In genomic region chr11:117535201-117535869, GRCh38 we compare ENCODE assay signal across 11 cellular contexts.
A peak's percentile ranks its signal among the peaks of the same experiment; 100 is the strongest.
DNase-seq lines count a peak whose midpoint lies in the region; ATAC-seq, FAIRE-seq and TF ChIP-seq lines count a peak whose summit lies in the region.
"Had no signal": no experiment of that assay in that cellular context is flagged by ENCODE, and none has a peak within 500 bp of the region (broad histone marks: within the 10 kb centered on the region; RNA-seq: fewer than 3 reads in every experiment).

No MANE protein-coding gene starts in this region.

- H3K27me3 ChIP-seq in adipocyte (replicated peaks; ENCODE audit: control insufficient read depth, insufficient read depth, low read length) = peaks cover 32% of the 10 kb centered on the region
- peaks cover 0 to 1% of the 10 kb centered on the region in 2 experiments; a peak in 2 of 5 replicates for H3K27me3 ChIP-seq in HepG2 (ENCODE audit: control insufficient read depth in 1 of 2, insufficient read depth in 2 of 2, low read length in 2 of 2)
- no peaks in the 10 kb centered on the region for H3K27me3 ChIP-seq in thyroid gland
- H3K27me3 ChIP-seq: heart right ventricle had no signal

- no TSS peak for BruUV-seq in HepG2 (replicated peaks; lab: Mats Ljungman, UMichigan)

- no peaks in the 10 kb centered on the region for H3K79me2 ChIP-seq in HepG2 (ENCODE audit: insufficient read depth, low read length)
- H3K79me2 ChIP-seq: parathyroid adenoma had no signal

- no peaks in the 10 kb centered on the region for H3K4me1 ChIP-seq in adipocyte (ENCODE audit: control insufficient read depth, insufficient read depth, low read length)
- no peaks in the 10 kb centered on the region for H3K4me1 ChIP-seq in HepG2 (ENCODE audit: insufficient read depth, low read length)
- H3K4me1 ChIP-seq in thyroid gland = peaks cover 0 to 6% of the 10 kb centered on the region in 2 donors
- H3K4me1 ChIP-seq: heart right ventricle, parathyroid adenoma had no signal

- H3K4me2 ChIP-seq in HepG2 (ENCODE audit: low read depth, low read length) = peak overlapping the region; percentile 6; the same call in 1 of the 2 replicates
- H3K4me2 ChIP-seq: PC-9 had no signal

- peak; percentile 21; the same call in 1 of the 3 replicates for ATAC-seq in HepG2
- ATAC-seq in HG03571 (IDR thresholded peaks at IDR 0.05; ENCODE audit: unreplicated experiment) = no peak
- no peak for ATAC-seq in GM18505 (IDR thresholded peaks at IDR 0.05; ENCODE audit: unreplicated experiment)

- CTCF ChIA-PET in HepG2 (lab: Yijun Ruan, JAX; ENCODE audit: low intra/inter-chr PET ratio, low total read pairs) = no interaction called here

- no peak overlapping the region for H3K27ac ChIP-seq in HepG2 (ENCODE audit: extremely low read length, insufficient read depth, low read length)
- no peak overlapping the region for H3K27ac ChIP-seq in thyroid gland
- H3K27ac ChIP-seq: heart right ventricle, parathyroid adenoma, PC-9 had no signal

- no peak for TF ChIP-seq EP300 in HepG2 (IDR thresholded peaks at IDR 0.05; ENCODE audit: low read depth in 2 of 2, low read length in 2 of 2)
- TF ChIP-seq EP300 in HepG2 (CRISPR knock-in tag; IDR thresholded peaks at IDR 0.05; ENCODE audit: borderline replicate concordance) = no peak

- H3K9ac ChIP-seq in adipocyte (ENCODE audit: low read length) (no peak overlapping the region), HepG2 (ENCODE audit: insufficient read depth, low read depth, low read length) (no peak overlapping the region)
- H3K9ac ChIP-seq: parathyroid adenoma had no signal

- in situ Hi-C loops in HepG2 (cut with HindIII; ENCODE audit: extremely low pct_ligation_motif_present, low pct_unique_long_range_greater_than_20kb) = no loop called here

- H2AFZ ChIP-seq in HepG2 (ENCODE audit: low read length) = no peak overlapping the region
- H2AFZ ChIP-seq: parathyroid adenoma, PC-9 had no signal

- FAIRE-seq in HepG2 (lab: Jason Lieb, UNC) = no peak

- TF ChIP-seq POLR2A in HepG2 (IDR thresholded peaks at IDR 0.05; ENCODE audit: insufficient read depth in 1 of 2, low read depth in 2 of 2, low read length in 2 of 2) = no peak
- no peak for TF ChIP-seq POLR2A in thyroid gland (IDR thresholded peaks at IDR 0.05)
- TF ChIP-seq POLR2A in GM18505 (IDR thresholded peaks at IDR 0.05; ENCODE audit: borderline replicate concordance, extremely low read depth, insufficient read depth, insufficient read length) = no peak

- POLR2A ChIA-PET in HepG2 (lab: Yijun Ruan, JAX) = no interaction called here

- DNase-seq in NCI-H1417 (lab: John Stamatoyannopoulos, UW) = peak; percentile 27 to 98 (median 81)
- no peak for DNase-seq in adipocyte (ENCODE audit: low read depth)
- no peak for DNase-seq in HepG2 (ENCODE audit: low spot score)
- DNase-seq in thyroid gland = peak; percentile 42 to 56
- DNase-seq in H4 (ENCODE audit: low spot score) = no peak
- DNase-seq: activated CD4-positive, alpha-beta T cell treated with anti-CD3 and anti-CD28 coated beads for 4 hours; PC-9 had no signal

- H3K9me3 ChIP-seq in adipocyte (ENCODE audit: control insufficient read depth, low read length) (no peaks in the 10 kb centered on the region), HepG2 (ENCODE audit: low read length) (no peaks in the 10 kb centered on the region), thyroid gland (no peaks in the 10 kb centered on the region)
- H3K9me3 ChIP-seq: heart right ventricle had no signal

- intact Hi-C loops in HepG2 (cut with micrococcal nuclease; ENCODE audit: unreplicated experiment) = no loop called here
- intact Hi-C loops in thyroid gland (cut with DNase I) = no loop called here

- 9% methylated on average over 9 of the region's 19 CpGs for WGBS in HepG2 (ENCODE audit: low lambda C conversion rate)
- WGBS in thyroid gland, 2 donors = 37% methylated on average over 16 to 18 of the region's 19 CpGs

- no peaks in the 10 kb centered on the region for H4K20me1 ChIP-seq in HepG2 (ENCODE audit: insufficient read depth, low read length)

- H3K4me3 ChIP-seq in adipocyte (ENCODE audit: low read length) (peak overlapping the region; percentile 39), HepG2 (replicated peaks in 1 of 3; ENCODE audit: insufficient read depth in 1 of 3, low read depth in 2 of 3, low read length in 3 of 3) (no peak overlapping the region), thyroid gland (replicated peaks in 1 of 3) (no peak overlapping the region)
- H3K4me3 ChIP-seq: PC-9 had no signal

- TF ChIP-seq RAD21 in HepG2 (CRISPR knock-in tag; IDR thresholded peaks at IDR 0.05) = no peak

- no peaks in the 10 kb centered on the region for H3K36me3 ChIP-seq in adipocyte (ENCODE audit: control insufficient read depth, insufficient read depth, low read length, severe bottlenecking)
- H3K36me3 ChIP-seq in HepG2 (replicated peaks in 1 of 2; ENCODE audit: control insufficient read depth in 1 of 2, insufficient read depth in 2 of 2, low read length in 2 of 2) = no peaks in the 10 kb centered on the region
- no peaks in the 10 kb centered on the region for H3K36me3 ChIP-seq in thyroid gland

- TF ChIP-seq CTCF in HepG2 (CRISPR knock-in tag; IDR thresholded peaks at IDR 0.05) (no peak), thyroid gland (IDR thresholded peaks at IDR 0.05) (no peak)

TF ChIP-seq in HepG2, 621 proteins besides CTCF, POLR2A, EP300 and RAD21:
- TF ChIP-seq ETS1 (CRISPR knock-in tag; IDR thresholded peaks at IDR 0.05) = no peak

Comparison
In these comparisons a context has a peak if more than half of its experiments do, and no peak if none do; other contexts are left out.
1. DNase-seq: peak in NCI-H1417 (3 of 3) and thyroid gland (2 of 2); none in adipocyte (single experiment), HepG2 (single experiment) and H4 (single experiment).